In the genomic region with DNA sequence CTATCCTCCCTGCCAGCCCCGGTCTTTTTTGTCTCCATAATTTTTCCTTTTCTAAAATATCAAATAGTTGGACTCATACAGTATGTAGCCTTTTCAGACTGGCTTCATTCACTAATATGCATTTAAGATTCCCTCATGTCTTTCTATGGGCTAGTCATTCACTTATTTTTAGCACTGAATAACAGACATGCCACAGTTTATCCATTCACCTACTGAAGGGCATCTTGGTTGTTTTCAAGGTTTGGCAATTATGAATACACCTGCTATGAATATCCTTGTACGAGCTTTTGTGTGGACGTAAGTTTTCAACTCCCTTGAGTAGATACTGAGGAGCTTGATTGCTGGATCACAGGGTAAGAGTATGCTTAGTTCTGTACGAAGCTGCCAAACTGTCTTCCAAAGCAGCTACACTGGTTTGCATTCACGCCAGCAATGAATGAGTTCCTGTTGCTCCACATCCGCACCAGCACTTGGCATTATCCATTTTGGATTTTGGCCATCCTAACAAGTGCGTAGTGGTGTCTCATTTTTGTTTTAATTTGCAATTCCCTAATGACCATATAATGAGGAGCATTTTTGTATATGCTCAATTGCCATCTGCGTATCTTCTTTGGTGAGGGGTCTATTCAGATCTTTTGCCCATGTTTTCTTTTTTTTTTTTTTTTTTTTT, we compare ENCODE assay signal across 17 cellular contexts. TPM values are rescaled to one million over a fixed set of nuclear protein-coding genes. Genes with fewer than 3 reads are reported as not detected.
DNase-seq lines count a peak whose midpoint lies in the region; ATAC-seq, FAIRE-seq and TF ChIP-seq lines count a peak whose summit lies in the region.
"Had no signal": no experiment of that assay in that cellular context is flagged by ENCODE, and none has a peak within 500 bp of the region (broad histone marks: within the 10 kb centered on the region; RNA-seq: fewer than 3 reads in every experiment).

No MANE protein-coding gene starts in this region.

- TF ChIP-seq CTCF in A549 (IDR thresholded peaks at IDR 0.05) (no peak), Caco-2 (IDR thresholded peaks at IDR 0.05; ENCODE audit: insufficient read depth in 1 of 2, low read depth in 1 of 2, low read length in 1 of 2, severe bottlenecking in 1 of 2, unreplicated experiment in 1 of 2) (no peak)

- H3K4me1 Mint-ChIP-seq in activated T-cell treated with anti-CD3 and anti-CD28 coated beads, Interleukin-2, amount 50 U/mL, for 72 hours (ENCODE audit: low read depth): no peaks in the 10 kb centered on the region
- H3K4me1 Mint-ChIP-seq in Caco-2 (ENCODE audit: low read depth, unreplicated experiment): no peaks in the 10 kb centered on the region
- peaks cover 35% of the 10 kb centered on the region for H3K4me1 Mint-ChIP-seq in central memory CD8-positive, alpha-beta T cell
- peaks cover 3% of the 10 kb centered on the region for H3K4me1 Mint-ChIP-seq in activated CD4-positive, alpha-beta memory T cell treated with anti-CD3 and anti-CD28 coated beads, Interleukin-2, amount 10 ng/mL, durations not matched to agents 7 days and 5 days
- H3K4me1 Mint-ChIP-seq: B cell had no signal

- H3K4me1 ChIP-seq in A549 (no peaks in the 10 kb centered on the region), Caco-2 (no peaks in the 10 kb centered on the region)

- POLR2A ChIA-PET in A549 (lab: Yijun Ruan, JAX): no interaction called here
- POLR2A ChIA-PET in Caco-2 (lab: Charles Lee): no interaction called here
- POLR2A ChIA-PET in activated CD4-positive, alpha-beta memory T cell treated with anti-CD3 and anti-CD28 coated beads, Interleukin-2, amount 10 ng/mL, durations not matched to agents 7 days and 5 days (lab: Charles Lee): no interaction called here

- no peak for FAIRE-seq in A549 (lab: Jason Lieb, UNC)
- FAIRE-seq: GM19239 had no signal

- no peaks in the 10 kb centered on the region for H3K27me3 Mint-ChIP-seq in activated T-cell treated with anti-CD3 and anti-CD28 coated beads, Interleukin-2, amount 50 U/mL, for 72 hours (ENCODE audit: low read depth)
- H3K27me3 Mint-ChIP-seq in Caco-2 (ENCODE audit: insufficient read depth, unreplicated experiment): no peaks in the 10 kb centered on the region
- no peaks in the 10 kb centered on the region for H3K27me3 Mint-ChIP-seq in central memory CD8-positive, alpha-beta T cell
- H3K27me3 Mint-ChIP-seq in activated CD4-positive, alpha-beta memory T cell treated with anti-CD3 and anti-CD28 coated beads, Interleukin-2, amount 10 ng/mL, durations not matched to agents 7 days and 5 days: no peaks in the 10 kb centered on the region
- H3K27me3 Mint-ChIP-seq: B cell; CD4-positive, alpha-beta memory T cell had no signal

- no peak overlapping the region for H3K27ac ChIP-seq in A549
- H3K27ac ChIP-seq: HL-60 had no signal

- no peak for ATAC-seq in activated T-cell treated with anti-CD3 and anti-CD28 coated beads, Interleukin-2, amount 50 U/mL, for 72 hours (replicated peaks in 1 of 2)
- no peak for ATAC-seq in A549
- ATAC-seq in central memory CD8-positive, alpha-beta T cell (replicated peaks; ENCODE audit: extremely low read depth, poor library complexity, severe bottlenecking): no peak

- intact Hi-C loops in Caco-2 (cut with micrococcal nuclease; ENCODE audit: unreplicated experiment): no loop called here

- no peak overlapping the region for H3K4me3 ChIP-seq in A549
- H3K4me3 ChIP-seq in Caco-2 (ENCODE audit: low read depth, low read length): no peak overlapping the region

- peaks cover 13 to 14% of the 10 kb centered on the region in 2 donors for H3K36me3 Mint-ChIP-seq in activated T-cell treated with anti-CD3 and anti-CD28 coated beads, Interleukin-2, amount 50 U/mL, for 72 hours (ENCODE audit: insufficient read depth in 2 of 2)
- H3K36me3 Mint-ChIP-seq in Caco-2 (ENCODE audit: insufficient read depth, unreplicated experiment): peaks cover 45% of the 10 kb centered on the region
- peaks cover 20% of the 10 kb centered on the region for H3K36me3 Mint-ChIP-seq in central memory CD8-positive, alpha-beta T cell (ENCODE audit: insufficient read depth)
- H3K36me3 Mint-ChIP-seq in activated CD4-positive, alpha-beta memory T cell treated with anti-CD3 and anti-CD28 coated beads, Interleukin-2, amount 10 ng/mL, durations not matched to agents 7 days and 5 days (ENCODE audit: low read depth): peaks cover 44% of the 10 kb centered on the region

- no peak overlapping the region for H3K4me3 Mint-ChIP-seq in activated T-cell treated with anti-CD3 and anti-CD28 coated beads, Interleukin-2, amount 50 U/mL, for 72 hours
- no peak overlapping the region for H3K4me3 Mint-ChIP-seq in Caco-2 (ENCODE audit: unreplicated experiment)
- H3K4me3 Mint-ChIP-seq in central memory CD8-positive, alpha-beta T cell: no peak overlapping the region
- no peak overlapping the region for H3K4me3 Mint-ChIP-seq in activated CD4-positive, alpha-beta memory T cell treated with anti-CD3 and anti-CD28 coated beads, Interleukin-2, amount 10 ng/mL, durations not matched to agents 7 days and 5 days
- H3K4me3 Mint-ChIP-seq: B cell; CD4-positive, alpha-beta memory T cell had no signal

- H3K27ac Mint-ChIP-seq in activated T-cell treated with anti-CD3 and anti-CD28 coated beads, Interleukin-2, amount 50 U/mL, for 72 hours: peak overlapping the region; percentile 3
- H3K27ac Mint-ChIP-seq in Caco-2 (ENCODE audit: unreplicated experiment): peak overlapping the region; percentile 54
- peak overlapping the region; percentile 35 for H3K27ac Mint-ChIP-seq in central memory CD8-positive, alpha-beta T cell (ENCODE audit: low read depth)
- no peak overlapping the region for H3K27ac Mint-ChIP-seq in activated CD4-positive, alpha-beta memory T cell treated with anti-CD3 and anti-CD28 coated beads, Interleukin-2, amount 10 ng/mL, durations not matched to agents 7 days and 5 days
- H3K27ac Mint-ChIP-seq: B cell had no signal

- no peak overlapping the region for H3K4me2 ChIP-seq in A549

- WGBS in A549 (ENCODE audit: missing lambda C conversion rate): 95% methylated on average over 8 of the region's 8 CpGs

- no peak for TF ChIP-seq POLR2A in A549 (IDR thresholded peaks at IDR 0.05; ENCODE audit: low read length)

- peaks cover 2 to 11% of the 10 kb centered on the region in 2 donors for H3K9me3 Mint-ChIP-seq in activated T-cell treated with anti-CD3 and anti-CD28 coated beads, Interleukin-2, amount 50 U/mL, for 72 hours
- peaks cover 10% of the 10 kb centered on the region for H3K9me3 Mint-ChIP-seq in Caco-2 (ENCODE audit: unreplicated experiment)
- H3K9me3 Mint-ChIP-seq in central memory CD8-positive, alpha-beta T cell: peaks cover 10% of the 10 kb centered on the region
- peaks cover 4% of the 10 kb centered on the region for H3K9me3 Mint-ChIP-seq in activated CD4-positive, alpha-beta memory T cell treated with anti-CD3 and anti-CD28 coated beads, Interleukin-2, amount 10 ng/mL, durations not matched to agents 7 days and 5 days

- no TSS peak for BruUV-seq in Caco-2 (replicated peaks; lab: Mats Ljungman, UMichigan)

- DNase-seq in activated T-cell treated with anti-CD3 and anti-CD28 coated beads, Interleukin-2, amount 50 U/mL, for 72 hours: no peak
- DNase-seq in activated T-cell treated with anti-CD3 and anti-CD28 coated beads, Interleukin-2, amount 50 U/mL, for 48 hours: no peak
- DNase-seq in A549 (ENCODE audit: low read depth in 1 of 2, low spot score in 1 of 2): no peak
- DNase-seq in Caco-2: no peak
- DNase-seq in central memory CD8-positive, alpha-beta T cell (ENCODE audit: low spot score in 2 of 2): no peak
- DNase-seq in activated CD4-positive, alpha-beta memory T cell treated with anti-CD3 and anti-CD28 coated beads, Interleukin-2, amount 10 ng/mL, durations not matched to agents 7 days and 5 days: no peak
- DNase-seq in germinal center (ENCODE audit: low spot score): no peak
- no peak for DNase-seq in SW 1271 (lab: John Stamatoyannopoulos, UW)
- DNase-seq: C1 segment of cervical spinal cord; CD4-positive, alpha-beta memory T cell; COR-L47; DMS53; GF-D8; HCEC 1CT had no signal

- no peak for TF ChIP-seq EP300 in A549 (IDR thresholded peaks at IDR 0.05)

- no peaks in the 10 kb centered on the region for H3K9me3 ChIP-seq in A549
- H3K9me3 ChIP-seq in Caco-2: no peaks in the 10 kb centered on the region

- TF ChIP-seq RAD21 in A549 (conservative IDR thresholded peaks at IDR 0.05 in 1 of 2, IDR thresholded peaks at IDR 0.05 in 1 of 2): no peak

- peaks cover under 1% of the 10 kb centered on the region for H3K36me3 ChIP-seq in Caco-2 (ENCODE audit: control insufficient read depth, insufficient read depth, low read length)

- H3K27me3 ChIP-seq in Caco-2 (replicated peaks; ENCODE audit: control insufficient read depth, insufficient read depth, low read length): no peaks in the 10 kb centered on the region

- CTCF ChIA-PET in A549 (lab: Yijun Ruan, JAX) (no interaction called here), Caco-2 (lab: Charles Lee) (no interaction called here)
- CTCF ChIA-PET in activated CD4-positive, alpha-beta memory T cell treated with anti-CD3 and anti-CD28 coated beads, Interleukin-2, amount 10 ng/mL, durations not matched to agents 7 days and 5 days (lab: Charles Lee): no interaction called here

RNA-seq across cellular contexts. Expression of a gene that starts 21.1 kb away (rescaled TPM):
- total RNA-seq in activated T-cell treated with anti-CD3 and anti-CD28 coated beads, Interleukin-2, amount 50 U/mL, for 72 hours: 10 to 100 TPM; 11.7 to 13.6 TPM
- polyA plus RNA-seq in A549 (2011; rRNA removed): 4.4 and 5.2 TPM in 2 replicates
- polyA plus RNA-seq in A549 (2012; cell fraction: cytosol; rRNA removed): 8.9 and 13.6 TPM in 2 replicates
- 16.7 and 19.5 TPM in 2 replicates for polyA plus RNA-seq in A549 (2012; cell fraction: nucleus; rRNA removed)
- polyA plus RNA-seq in A549 (2017; fragmentation: RNase III; extraction: RNeasy Plus Mini Kit Qiagen cat#74134 plus additional on column Dnase treatment): 6.3 to 9.0 TPM (median 7.7 TPM) in 3 replicates
- polyA minus RNA-seq in A549 (2011; rRNA and poly(A)+ RNA removed): 5.8 and 8.2 TPM in 2 replicates
- total RNA-seq in Caco-2 (2022): 31.6 and 35.7 TPM in 2 replicates
- total RNA-seq in activated CD4-positive, alpha-beta memory T cell treated with anti-CD3 and anti-CD28 coated beads, Interleukin-2, amount 10 ng/mL, durations not matched to agents 7 days and 5 days: 10 to 100 TPM; 14.7 to 20.6 TPM

RNA-seq across cellular contexts. Expression of a gene that starts 21.3 kb away (rescaled TPM):
- 10 to 100 TPM; 24.4 to 33.2 TPM for total RNA-seq in activated T-cell treated with anti-CD3 and anti-CD28 coated beads, Interleukin-2, amount 50 U/mL, for 72 hours
- polyA plus RNA-seq in A549 (2011; rRNA removed): 14.4 and 15.1 TPM in 2 replicates
- 44.0 and 51.4 TPM in 2 replicates for polyA plus RNA-seq in A549 (2012; cell fraction: cytosol; rRNA removed)
- 63.9 and 67.7 TPM in 2 replicates for polyA plus RNA-seq in A549 (2012; cell fraction: nucleus; rRNA removed)
- polyA plus RNA-seq in A549 (2017; fragmentation: RNase III; extraction: RNeasy Plus Mini Kit Qiagen cat#74134 plus additional on column Dnase treatment): 18.7 to 20.6 TPM (median 18.7 TPM) in 3 replicates
- polyA minus RNA-seq in A549 (2011; rRNA and poly(A)+ RNA removed): 3.6 TPM in 2 replicates
- 38.1 and 43.3 TPM in 2 replicates for total RNA-seq in Caco-2 (2022)
- 10 to 100 TPM; 50.0 to 51.2 TPM for total RNA-seq in activated CD4-positive, alpha-beta memory T cell treated with anti-CD3 and anti-CD28 coated beads, Interleukin-2, amount 10 ng/mL, durations not matched to agents 7 days and 5 days

RNA-seq across cellular contexts. Expression of a gene that starts 43.5 kb away (rescaled TPM):
- 10 to 100 TPM; 22.3 to 23.6 TPM for total RNA-seq in activated T-cell treated with anti-CD3 and anti-CD28 coated beads, Interleukin-2, amount 50 U/mL, for 72 hours
- polyA plus RNA-seq in A549 (2011; rRNA removed) (8.6 and 12.3 TPM in 2 replicates), A549 (2017; fragmentation: RNase III; extraction: RNeasy Plus Mini Kit Qiagen cat#74134 plus additional on column Dnase treatment) (8.5 to 9.5 TPM (median 8.9 TPM) in 3 replicates)
- polyA plus RNA-seq in A549 (2012; cell fraction: cytosol; rRNA removed): 7.4 and 9.0 TPM in 2 replicates
- 11.1 and 11.7 TPM in 2 replicates for polyA plus RNA-seq in A549 (2012; cell fraction: nucleus; rRNA removed)
- polyA minus RNA-seq in A549 (2011; rRNA and poly(A)+ RNA removed): 10.9 and 14.4 TPM in 2 replicates
- 17.3 TPM in 2 replicates for total RNA-seq in Caco-2 (2022)
- 10 to 100 TPM; 20.6 to 21.8 TPM for total RNA-seq in activated CD4-positive, alpha-beta memory T cell treated with anti-CD3 and anti-CD28 coated beads, Interleukin-2, amount 10 ng/mL, durations not matched to agents 7 days and 5 days
